14 cellular contexts compared by ENCODE assay signal in the genomic region with DNA sequence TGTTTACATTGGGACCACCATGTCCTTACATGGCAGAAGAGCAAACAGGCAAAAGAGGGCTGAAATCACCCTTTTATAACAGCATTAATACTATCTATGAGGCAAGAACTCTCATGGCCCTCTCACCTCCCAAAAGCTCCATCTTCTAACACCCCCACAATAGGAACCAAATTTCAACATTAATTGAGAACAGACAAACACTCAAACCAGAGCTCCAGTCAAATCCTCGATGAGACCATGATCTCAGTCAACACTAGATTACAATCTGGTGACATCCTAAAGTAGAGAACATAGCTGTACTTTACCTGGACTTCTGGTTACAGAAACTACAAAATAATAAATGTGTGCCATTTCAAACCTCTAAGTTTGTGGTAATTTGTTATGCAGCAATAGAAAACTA. TPM values are rescaled to one million over a fixed set of nuclear protein-coding genes. Genes with fewer than 3 reads are reported as not detected.
DNase-seq lines count a peak whose midpoint lies in the region; ATAC-seq, FAIRE-seq and TF ChIP-seq lines count a peak whose summit lies in the region.
"Had no signal": no experiment of that assay in that cellular context is flagged by ENCODE, and none has a peak within 500 bp of the region (broad histone marks: within the 10 kb centered on the region; RNA-seq: fewer than 3 reads in every experiment).

No MANE protein-coding gene starts in this region.

- no peak overlapping the region; the same call in 1 of the 2 replicates for H3K9ac ChIP-seq in BLaER1

- H3K36me3 ChIP-seq in BLaER1 (no peaks in the 10 kb centered on the region), neutrophil (no peaks in the 10 kb centered on the region)

- no peaks in the 10 kb centered on the region for H3K36me3 Mint-ChIP-seq in activated T-helper 17 cell treated with anti-CD3 and anti-CD28 coated beads, Interleukin-2, amount 50 U/mL, for 72 hours (ENCODE audit: low read depth)

- peaks cover 20% of the 10 kb centered on the region for H3K4me1 ChIP-seq in BLaER1
- peaks cover 19 to 55% of the 10 kb centered on the region in 2 experiments for H3K4me1 ChIP-seq in neutrophil (ENCODE audit: control insufficient read depth in 1 of 2, insufficient read depth in 1 of 2, low read depth in 1 of 2, low read length in 1 of 2)

- ATAC-seq in GM18867 (IDR thresholded peaks at IDR 0.05; ENCODE audit: unreplicated experiment) (peak; percentile 24), esophagus mucosa (no peak)
- ATAC-seq in activated T-helper 17 cell treated with anti-CD3 and anti-CD28 coated beads, Interleukin-2, amount 50 U/mL, for 72 hours (replicated peaks), result peak; percentile 36

- H3K27ac Mint-ChIP-seq in activated T-helper 17 cell treated with anti-CD3 and anti-CD28 coated beads, Interleukin-2, amount 50 U/mL, for 72 hours, result no peak overlapping the region
- H3K27ac Mint-ChIP-seq: natural killer cell treated with Interleukin-12 subunit alpha and Interleukin-12 subunit beta and Interleukin-15 and Interleukin-18, amount 100 ng/mL, for 72 hours; stimulated activated naive B cell treated with anti-CD40 and anti-IgM and Interleukin-4, amounts not matched to agents 10 μg/mL and 1 μg/mL and 100 μg/mL, for 72 hours had no signal

- FAIRE-seq in D721Med (lab: Jason Lieb, UNC), result no peak
- FAIRE-seq: HTR-8/SVneo had no signal

- DNase-seq in Ammon's horn (ENCODE audit: low spot score) (no peak), D721Med (ENCODE audit: insufficient read length, low spot score) (no peak), NCI-H748 treated with DMSO at 0.1 percent for 48 hours (lab: John Stamatoyannopoulos, UW) (no peak)
- DNase-seq: amygdala, NCI-H2029 had no signal

- no peak for TF ChIP-seq CTCF in neutrophil (IDR thresholded peaks at IDR 0.05)
- no peak for TF ChIP-seq CTCF in D721Med (IDR thresholded peaks at IDR 0.05; ENCODE audit: insufficient read depth, missing control alignments)

- peaks cover 23% of the 10 kb centered on the region for H3K4me1 Mint-ChIP-seq in activated T-helper 17 cell treated with anti-CD3 and anti-CD28 coated beads, Interleukin-2, amount 50 U/mL, for 72 hours

- no peak overlapping the region for H3K4me3 Mint-ChIP-seq in activated T-helper 17 cell treated with anti-CD3 and anti-CD28 coated beads, Interleukin-2, amount 50 U/mL, for 72 hours
- H3K4me3 Mint-ChIP-seq: natural killer cell treated with Interleukin-12 subunit alpha and Interleukin-12 subunit beta and Interleukin-15 and Interleukin-18, amount 100 ng/mL, for 72 hours; stimulated activated naive B cell treated with anti-CD40 and anti-IgM and Interleukin-4, amounts not matched to agents 10 μg/mL and 1 μg/mL and 100 μg/mL, for 72 hours had no signal

- H3K27me3 ChIP-seq in BLaER1 (no peaks in the 10 kb centered on the region), neutrophil (no peaks in the 10 kb centered on the region)

- H3K9me3 Mint-ChIP-seq in activated T-helper 17 cell treated with anti-CD3 and anti-CD28 coated beads, Interleukin-2, amount 50 U/mL, for 72 hours, result no peaks in the 10 kb centered on the region
- H3K9me3 Mint-ChIP-seq: natural killer cell treated with Interleukin-12 subunit alpha and Interleukin-12 subunit beta and Interleukin-15 and Interleukin-18, amount 100 ng/mL, for 72 hours had no signal

- H3K4me2 ChIP-seq in BLaER1, result peak overlapping the region; percentile 77

- no peaks in the 10 kb centered on the region for H4K20me1 ChIP-seq in BLaER1

- peak overlapping the region; percentile 44 for H3K4me3 ChIP-seq in BLaER1
- H3K4me3 ChIP-seq in neutrophil (ENCODE audit: low read depth in 1 of 2, low read length in 1 of 2), result peak overlapping the region; percentile 41 to 72

- H3K27me3 Mint-ChIP-seq in activated T-helper 17 cell treated with anti-CD3 and anti-CD28 coated beads, Interleukin-2, amount 50 U/mL, for 72 hours, result no peaks in the 10 kb centered on the region
- H3K27me3 Mint-ChIP-seq: natural killer cell treated with Interleukin-12 subunit alpha and Interleukin-12 subunit beta and Interleukin-15 and Interleukin-18, amount 100 ng/mL, for 72 hours; stimulated activated naive B cell treated with anti-CD40 and anti-IgM and Interleukin-4, amounts not matched to agents 10 μg/mL and 1 μg/mL and 100 μg/mL, for 72 hours had no signal

- H3K9me3 ChIP-seq in BLaER1, result no peaks in the 10 kb centered on the region
- H3K9me3 ChIP-seq in neutrophil, result no peaks in the 10 kb centered on the region

- H3K27ac ChIP-seq in BLaER1 (peak overlapping the region; percentile 40), neutrophil (peak overlapping the region; percentile 87)

RNA-seq across cellular contexts. Expression of a gene that starts 25.1 kb away (rescaled TPM):
- total RNA-seq in activated T-helper 17 cell treated with anti-CD3 and anti-CD28 coated beads, Interleukin-2, amount 50 U/mL, for 72 hours, result under 1 TPM in 1 of 2 donors, not detected in 1; 0.08 TPM
- total RNA-seq in esophagus mucosa, result 0.04 TPM
- total RNA-seq: T-helper 1 cell treated with Interleukin-12 subunit alpha and Interleukin-12 subunit beta and Interleukin-4 antibody, amounts not matched to agents 30 ng/mL and 1 ng/mL, for 36 hours had no signal

RNA-seq across cellular contexts. Expression of a gene that starts 36.2 kb away (rescaled TPM):
- not detected for total RNA-seq in activated T-helper 17 cell treated with anti-CD3 and anti-CD28 coated beads, Interleukin-2, amount 50 U/mL, for 72 hours
- total RNA-seq in esophagus mucosa, result not detected
- total RNA-seq: natural killer cell treated with Interleukin-12 subunit alpha and Interleukin-12 subunit beta and Interleukin-15 and Interleukin-18, amount 100 ng/mL, for 72 hours; T-helper 1 cell treated with Interleukin-12 subunit alpha and Interleukin-12 subunit beta and Interleukin-4 antibody, amounts not matched to agents 30 ng/mL and 1 ng/mL, for 36 hours had no signal

RNA-seq across cellular contexts. Expression of a gene that starts 52.9 kb away (rescaled TPM):
- total RNA-seq in activated T-helper 17 cell treated with anti-CD3 and anti-CD28 coated beads, Interleukin-2, amount 50 U/mL, for 72 hours, result under 1 TPM in 1 of 2 donors, not detected in 1; 0.13 TPM
- total RNA-seq in esophagus mucosa, result 0.08 TPM
